20 cellular contexts compared by ENCODE assay signal in genomic region chr11:82995276-82995675, GRCh38.
A peak's percentile ranks its signal among the peaks of the same experiment; 100 is the strongest.
DNase-seq lines count a peak whose midpoint lies in the region; ATAC-seq, FAIRE-seq and TF ChIP-seq lines count a peak whose summit lies in the region.
"Had no signal": no experiment of that assay in that cellular context is flagged by ENCODE, and none has a peak within 500 bp of the region (broad histone marks: within the 10 kb centered on the region; RNA-seq: fewer than 3 reads in every experiment).

No MANE protein-coding gene starts in this region.

- H2AFZ ChIP-seq in astrocyte (ENCODE audit: low read depth, low read length), result no peak overlapping the region

- ATAC-seq in natural killer cell treated with Interleukin-12 subunit alpha and Interleukin-12 subunit beta and Interleukin-15 and Interleukin-18, amount 100 ng/mL, for 72 hours, result no peak
- no peak for ATAC-seq in natural killer cell
- ATAC-seq: right lobe of liver had no signal

- peak overlapping the region; percentile 1 for H3K27ac ChIP-seq in astrocyte (ENCODE audit: low read depth, low read length)
- no peak overlapping the region for H3K27ac ChIP-seq in CD4-positive, alpha-beta memory T cell (ENCODE audit: low read depth, low read length)
- H3K27ac ChIP-seq: right lobe of liver had no signal

- H3K36me3 Mint-ChIP-seq in natural killer cell treated with Interleukin-12 subunit alpha and Interleukin-12 subunit beta and Interleukin-15 and Interleukin-18, amount 100 ng/mL, for 72 hours, result peaks cover 7% of the 10 kb centered on the region
- no peaks in the 10 kb centered on the region for H3K36me3 Mint-ChIP-seq in natural killer cell
- no peaks in the 10 kb centered on the region for H3K36me3 Mint-ChIP-seq in astrocyte (ENCODE audit: low read depth, unreplicated experiment)
- no peaks in the 10 kb centered on the region for H3K36me3 Mint-ChIP-seq in nephron (ENCODE audit: low read depth)
- H3K36me3 Mint-ChIP-seq in CD4-positive, alpha-beta memory T cell, result peaks cover 2 to 24% of the 10 kb centered on the region in 2 donors

- CTCF ChIA-PET in CD4-positive, alpha-beta memory T cell (lab: Charles Lee; ENCODE audit: partially characterized antibody), result interaction anchor here (1.0 to 1.2 kb wide), 2 partner anchors 84 to 161 kb away, joined by 3 read pairs; partner anchors contain the start of gene PCF11

- H3K9me3 Mint-ChIP-seq in natural killer cell treated with Interleukin-12 subunit alpha and Interleukin-12 subunit beta and Interleukin-15 and Interleukin-18, amount 100 ng/mL, for 72 hours, result no peaks in the 10 kb centered on the region
- H3K9me3 Mint-ChIP-seq in natural killer cell (no peaks in the 10 kb centered on the region), astrocyte (ENCODE audit: unreplicated experiment) (no peaks in the 10 kb centered on the region), nephron (no peaks in the 10 kb centered on the region)
- H3K9me3 Mint-ChIP-seq in CD4-positive, alpha-beta memory T cell, result no peaks in the 10 kb centered on the region
- H3K9me3 Mint-ChIP-seq: activated naive CD4-positive, alpha-beta T cell treated with anti-CD3 and anti-CD28 coated beads, Interleukin-2, amount 10 ng/mL, durations not matched to agents 7 days and 5 days; endodermal cell; immature natural killer cell had no signal

- no peak overlapping the region for H3K4me3 ChIP-seq in astrocyte (ENCODE audit: insufficient read depth, low read depth, low read length)
- no peak overlapping the region for H3K4me3 ChIP-seq in CD4-positive, alpha-beta memory T cell (ENCODE audit: low read length in 2 of 2)
- H3K4me3 ChIP-seq: right lobe of liver, SJSA1 had no signal

- peaks cover 15% of the 10 kb centered on the region for H4K20me1 ChIP-seq in astrocyte (ENCODE audit: insufficient read depth, low read length)

- TF ChIP-seq CTCF in natural killer cell (IDR thresholded peaks at IDR 0.05) (no peak), astrocyte (IDR thresholded peaks at IDR 0.05; ENCODE audit: insufficient read depth, low read depth, low read length) (no peak), nephron (IDR thresholded peaks at IDR 0.05; ENCODE audit: unreplicated experiment in 3 of 3) (no peak)

- H3K79me2 ChIP-seq in astrocyte (ENCODE audit: insufficient read depth, low read length), result peaks cover 17% of the 10 kb centered on the region

- H3K4me3 Mint-ChIP-seq in natural killer cell treated with Interleukin-12 subunit alpha and Interleukin-12 subunit beta and Interleukin-15 and Interleukin-18, amount 100 ng/mL, for 72 hours, result peak overlapping the region; percentile 26
- H3K4me3 Mint-ChIP-seq in natural killer cell (no peak overlapping the region), astrocyte (ENCODE audit: unreplicated experiment) (no peak overlapping the region), nephron (no peak overlapping the region)
- H3K4me3 Mint-ChIP-seq in CD4-positive, alpha-beta memory T cell, result no peak overlapping the region
- H3K4me3 Mint-ChIP-seq: activated naive CD4-positive, alpha-beta T cell treated with anti-CD3 and anti-CD28 coated beads, Interleukin-2, amount 10 ng/mL, durations not matched to agents 7 days and 5 days; endodermal cell; immature natural killer cell had no signal

- DNase-seq in natural killer cell treated with Interleukin-12 subunit alpha and Interleukin-12 subunit beta and Interleukin-15 and Interleukin-18, amount 100 ng/mL, for 72 hours (ENCODE audit: low spot score), result no peak
- no peak for DNase-seq in natural killer cell
- DNase-seq in astrocyte (ENCODE audit: low read depth), result no peak
- DNase-seq in NOMO-1 treated with dmso at 0.1 percent for 144 hours (lab: John Stamatoyannopoulos, UW; ENCODE audit: unreplicated experiment), result no peak
- DNase-seq in iPS-NIHi11 (ENCODE audit: low spot score), result no peak
- no peak for DNase-seq in CD4-positive, alpha-beta memory T cell
- no peak for DNase-seq in NCI-H1092 treated with DMSO at 0.1 percent for 48 hours (lab: John Stamatoyannopoulos, UW)
- DNase-seq: activated naive CD4-positive, alpha-beta T cell treated with anti-CD3 and anti-CD28 coated beads, Interleukin-2, amount 10 ng/mL, durations not matched to agents 7 days and 5 days; BE2C; endodermal cell; H7; immature natural killer cell; NCI-H187; NCI-H510A treated with DMSO at 0.1 percent for 48 hours; OCI-M1; right lobe of liver; stimulated activated CD4-positive, alpha-beta T cell treated with anti-CD3 and anti-CD28 coated beads, Interleukin-4, amount 100 ng/mL, for 4 hours had no signal

- no peaks in the 10 kb centered on the region for H3K9me3 ChIP-seq in astrocyte (ENCODE audit: insufficient read depth, low read depth, low read length)
- no peaks in the 10 kb centered on the region for H3K9me3 ChIP-seq in CD4-positive, alpha-beta memory T cell (ENCODE audit: control insufficient read depth in 1 of 2, low read length in 2 of 2)
- H3K9me3 ChIP-seq: BE2C, right lobe of liver, SJSA1 had no signal

- H3K4me2 ChIP-seq in astrocyte (ENCODE audit: low read length), result no peak overlapping the region

- no peaks in the 10 kb centered on the region for H3K27me3 ChIP-seq in astrocyte (ENCODE audit: insufficient read depth, low read length)
- no peaks in the 10 kb centered on the region for H3K27me3 ChIP-seq in CD4-positive, alpha-beta memory T cell (ENCODE audit: insufficient read depth, low read length)
- H3K27me3 ChIP-seq: BE2C, right lobe of liver, SJSA1 had no signal

- peaks cover 14 to 40% of the 10 kb centered on the region in 2 donors for H3K4me1 Mint-ChIP-seq in natural killer cell treated with Interleukin-12 subunit alpha and Interleukin-12 subunit beta and Interleukin-15 and Interleukin-18, amount 100 ng/mL, for 72 hours (ENCODE audit: low read depth in 2 of 2)
- H3K4me1 Mint-ChIP-seq in natural killer cell, result peaks cover 11 to 17% of the 10 kb centered on the region in 2 donors
- H3K4me1 Mint-ChIP-seq in astrocyte (ENCODE audit: low read depth, unreplicated experiment), result peaks cover 37% of the 10 kb centered on the region
- peaks cover 51% of the 10 kb centered on the region for H3K4me1 Mint-ChIP-seq in nephron
- H3K4me1 Mint-ChIP-seq in CD4-positive, alpha-beta memory T cell, result peaks cover 12 to 18% (median 12%) of the 10 kb centered on the region in 4 donors

- H3K4me1 ChIP-seq in astrocyte (ENCODE audit: insufficient read depth, low read length), result peaks cover 20% of the 10 kb centered on the region
- peaks cover 6% of the 10 kb centered on the region for H3K4me1 ChIP-seq in CD4-positive, alpha-beta memory T cell (ENCODE audit: insufficient read depth, low read length)
- H3K4me1 ChIP-seq: right lobe of liver had no signal

- peak overlapping the region in 1 of 2 donors; percentile 75 for H3K27ac Mint-ChIP-seq in natural killer cell treated with Interleukin-12 subunit alpha and Interleukin-12 subunit beta and Interleukin-15 and Interleukin-18, amount 100 ng/mL, for 72 hours
- H3K27ac Mint-ChIP-seq in natural killer cell, result no peak overlapping the region
- no peak overlapping the region for H3K27ac Mint-ChIP-seq in astrocyte (ENCODE audit: unreplicated experiment)
- H3K27ac Mint-ChIP-seq in nephron, result peak overlapping the region; percentile 12 to 67 (median 41)
- H3K27ac Mint-ChIP-seq in CD4-positive, alpha-beta memory T cell, result no peak overlapping the region
- H3K27ac Mint-ChIP-seq: activated naive CD4-positive, alpha-beta T cell treated with anti-CD3 and anti-CD28 coated beads, Interleukin-2, amount 10 ng/mL, durations not matched to agents 7 days and 5 days; endodermal cell; immature natural killer cell had no signal

- H3K9ac ChIP-seq in astrocyte (ENCODE audit: low read length), result no peak overlapping the region

- no peak for FAIRE-seq in astrocyte (lab: Jason Lieb, UNC)
- FAIRE-seq: TTC549 had no signal

- POLR2A ChIA-PET in CD4-positive, alpha-beta memory T cell (lab: Charles Lee; ENCODE audit: partially characterized antibody), result no interaction called here

- H3K27me3 Mint-ChIP-seq in natural killer cell treated with Interleukin-12 subunit alpha and Interleukin-12 subunit beta and Interleukin-15 and Interleukin-18, amount 100 ng/mL, for 72 hours, result no peaks in the 10 kb centered on the region
- H3K27me3 Mint-ChIP-seq in natural killer cell (ENCODE audit: low read depth in 2 of 2) (no peaks in the 10 kb centered on the region), astrocyte (ENCODE audit: low read depth, unreplicated experiment) (no peaks in the 10 kb centered on the region), nephron (ENCODE audit: low read depth) (no peaks in the 10 kb centered on the region)
- H3K27me3 Mint-ChIP-seq in CD4-positive, alpha-beta memory T cell, result no peaks in the 10 kb centered on the region
- H3K27me3 Mint-ChIP-seq: activated naive CD4-positive, alpha-beta T cell treated with anti-CD3 and anti-CD28 coated beads, Interleukin-2, amount 10 ng/mL, durations not matched to agents 7 days and 5 days had no signal

- intact Hi-C loops in natural killer cell (cut with micrococcal nuclease), result no loop called here
- intact Hi-C loops in CD4-positive, alpha-beta memory T cell (cut with micrococcal nuclease), result no loop called here

- no peaks in the 10 kb centered on the region for H3K36me3 ChIP-seq in astrocyte (ENCODE audit: insufficient read depth, low read length)
- no peaks in the 10 kb centered on the region for H3K36me3 ChIP-seq in CD4-positive, alpha-beta memory T cell (ENCODE audit: insufficient read depth, low read length)
- H3K36me3 ChIP-seq: BE2C, right lobe of liver, SJSA1 had no signal

Comparison
In these comparisons a context has a peak if more than half of its experiments do, and no peak if none do; other contexts are left out.
1. H3K27ac Mint-ChIP-seq: peak in nephron (3 of 3); none in natural killer cell (0 of 2), astrocyte (single experiment) and CD4-positive, alpha-beta memory T cell (0 of 7).